Comparison of ENCODE assay signal across 8 cellular contexts in genomic region chr7:816751-817671, GRCh38. TPM values are rescaled to one million over a fixed set of nuclear protein-coding genes. Genes with fewer than 3 reads are reported as not detected.
DNase-seq lines count a peak whose midpoint lies in the region; ATAC-seq, FAIRE-seq and TF ChIP-seq lines count a peak whose summit lies in the region.

No MANE protein-coding gene starts in this region.

- no peak for TF ChIP-seq EP300 in GM12878 (IDR thresholded peaks at IDR 0.05; ENCODE audit: borderline replicate concordance in 1 of 2, control insufficient read depth in 1 of 2, low read depth in 2 of 2, low read length in 2 of 2)

- H2AFZ ChIP-seq in GM12878 (ENCODE audit: control insufficient read depth, low read depth, low read length), result no peak overlapping the region

- RAD21 ChIA-PET in GM12878 (lab: Charles Lee; ENCODE audit: unreplicated experiment), result interaction anchor here (1.0 to 2.5 kb wide), 3 partner anchors 11 to 56 kb away, joined by 3 to 14 read pairs (median 7); partner anchors contain the start of gene SUN1

- H3K9me3 ChIP-seq in GM12878 (replicated peaks; ENCODE audit: control insufficient read depth, insufficient read depth, low read length), result no peaks in the 10 kb centered on the region

- peak overlapping the region; percentile 67 for H3K27ac ChIP-seq in 22Rv1
- H3K27ac ChIP-seq in RWPE1, result peak overlapping the region; percentile 100
- H3K27ac ChIP-seq in GM12878 (ENCODE audit: control insufficient read depth, insufficient read depth), result peak overlapping the region; percentile 45

- intact Hi-C loops in GM12878 (cut with micrococcal nuclease; ENCODE audit: unreplicated experiment) (loop anchor here (5.0 kb wide), 1 partner anchor 55 kb away; no protein-coding TSS in a partner anchor), left colon (cut with DNase I, micrococcal nuclease) (no loop called here)

- no peaks in the 10 kb centered on the region for H4K20me1 ChIP-seq in GM12878 (ENCODE audit: control insufficient read depth, insufficient read depth)

- ATAC-seq in GM18517 (IDR thresholded peaks at IDR 0.05; ENCODE audit: unreplicated experiment) (peak; percentile 16), HG03135 (IDR thresholded peaks at IDR 0.05; ENCODE audit: unreplicated experiment) (peak; percentile 16), GM12878 (peak; percentile 12), left colon (peak; percentile 31)

- 1% methylated on average over 54 of the region's 88 CpGs for WGBS in GM12878 (ENCODE audit: insufficient coverage, insufficient replicate concordance, low lambda C conversion rate, missing lambda C conversion rate)

- BruUV-seq in GM12878 (replicated peaks; lab: Mats Ljungman, UMichigan), result no TSS peak

- H3K4me1 ChIP-seq in GM12878 (ENCODE audit: control insufficient read depth, insufficient read depth, low read length), result peaks cover 24% of the 10 kb centered on the region

- H3K36me3 ChIP-seq in GM12878 (ENCODE audit: control insufficient read depth in 2 of 2, insufficient read depth in 2 of 2, low read length in 1 of 2), result peaks cover 0 to 2% of the 10 kb centered on the region in 2 experiments; a peak in 1 of 4 replicates

- POLR2A ChIA-PET in RWPE1 (lab: Yijun Ruan, JAX; ENCODE audit: low non-redundant PET), result interaction anchor here (0.6 to 1.1 kb wide), 2 partner anchors 14 to 1842 kb away, joined by 3 to 4 read pairs; no protein-coding TSS in a partner anchor
- POLR2A ChIA-PET in GM12878 (lab: Charles Lee), result interaction anchor here (0.6 to 5.0 kb wide), 4 partner anchors 13 to 323 kb away, joined by 3 to 34 read pairs (median 4); partner anchors contain the start of gene SUN1

- CTCF ChIA-PET in RWPE1 (lab: Yijun Ruan, JAX) (interaction anchor here (0.5 to 1.9 kb wide), 5 partner anchors 12 to 56 kb away, joined by 3 to 5 read pairs (median 5); no protein-coding TSS in a partner anchor), GM12878 (lab: Yijun Ruan, JAX) (interaction anchor here (0.7 to 2.0 kb wide), 4 partner anchors 14 to 56 kb away, joined by 6 to 15 read pairs (median 8); no protein-coding TSS in a partner anchor)

- no peak for FAIRE-seq in GM12878 (lab: Jason Lieb, UNC)

- in situ Hi-C loops in GM12878 (cut with MboI), result no loop called here

- peaks cover 47% of the 10 kb centered on the region for H3K79me2 ChIP-seq in GM12878 (ENCODE audit: control insufficient read depth, insufficient read depth, low read length)

- DNase-seq in RWPE1 (ENCODE audit: low spot score) (peak; percentile 34), GM12878 (ENCODE audit: low read depth, low spot score) (no peak), left colon (peak in 1 of 2 donors; percentile 52), NCI-H226 (no peak)
- peak; percentile 55 to 59 for DNase-seq in stimulated activated CD8-positive, alpha-beta memory T cell treated with anti-CD3 and anti-CD28 coated beads, Interleukin-15, amount 100 ng/mL, for 48 hours (ENCODE audit: low read depth in 2 of 2)

- peak overlapping the region; percentile 76 for H3K4me3 ChIP-seq in GM12878

- SMC1A ChIA-PET in GM12878 (lab: Charles Lee; ENCODE audit: uncharacterized antibody, unreplicated experiment), result interaction anchor here (1.1 to 2.1 kb wide), 6 partner anchors 12 to 56 kb away, joined by 3 to 11 read pairs (median 4); partner anchors contain the start of gene SUN1

- no peaks in the 10 kb centered on the region for H3K27me3 ChIP-seq in GM12878 (replicated peaks in 1 of 2; ENCODE audit: control insufficient read depth in 2 of 2, insufficient read depth in 2 of 2, low read length in 1 of 2)

- H3K4me2 ChIP-seq in GM12878 (ENCODE audit: control insufficient read depth, insufficient read depth), result peak overlapping the region; percentile 68; the same call in 1 of the 2 replicates

- H3K9ac ChIP-seq in GM12878 (ENCODE audit: control insufficient read depth, insufficient read depth, low read length), result peak overlapping the region; percentile 70

- TF ChIP-seq CTCF in 22Rv1 (IDR thresholded peaks at IDR 0.05) (no peak), RWPE1 (conservative IDR thresholded peaks at IDR 0.05; ENCODE audit: low read depth) (no peak), GM12878 (IDR thresholded peaks at IDR 0.05 in 2 of 3, conservative IDR thresholded peaks at IDR 0.05 in 1 of 3; ENCODE audit: control insufficient read depth in 2 of 3, extremely low read depth in 1 of 3, insufficient read depth in 1 of 3, low read depth in 3 of 3, low read length in 3 of 3) (no peak)

- TF ChIP-seq POLR2A in GM12878 (IDR thresholded peaks at IDR 0.05; ENCODE audit: low read depth, low read length), result peak; percentile 56

- no peak for TF ChIP-seq RAD21 in GM12878 (IDR thresholded peaks at IDR 0.05; ENCODE audit: insufficient read depth, low read depth, low read length)

TF ChIP-seq in GM12878, 131 proteins besides CTCF, POLR2A, EP300 and RAD21 (continues in another document):
- TF ChIP-seq IKZF2 (IDR thresholded peaks at IDR 0.05), result peak; percentile 56 to 57; a peak in 3 of 4 replicates
- no peak for TF ChIP-seq SIN3A (IDR thresholded peaks at IDR 0.05; ENCODE audit: low read depth, low read length)
- TF ChIP-seq, protein P1, sequence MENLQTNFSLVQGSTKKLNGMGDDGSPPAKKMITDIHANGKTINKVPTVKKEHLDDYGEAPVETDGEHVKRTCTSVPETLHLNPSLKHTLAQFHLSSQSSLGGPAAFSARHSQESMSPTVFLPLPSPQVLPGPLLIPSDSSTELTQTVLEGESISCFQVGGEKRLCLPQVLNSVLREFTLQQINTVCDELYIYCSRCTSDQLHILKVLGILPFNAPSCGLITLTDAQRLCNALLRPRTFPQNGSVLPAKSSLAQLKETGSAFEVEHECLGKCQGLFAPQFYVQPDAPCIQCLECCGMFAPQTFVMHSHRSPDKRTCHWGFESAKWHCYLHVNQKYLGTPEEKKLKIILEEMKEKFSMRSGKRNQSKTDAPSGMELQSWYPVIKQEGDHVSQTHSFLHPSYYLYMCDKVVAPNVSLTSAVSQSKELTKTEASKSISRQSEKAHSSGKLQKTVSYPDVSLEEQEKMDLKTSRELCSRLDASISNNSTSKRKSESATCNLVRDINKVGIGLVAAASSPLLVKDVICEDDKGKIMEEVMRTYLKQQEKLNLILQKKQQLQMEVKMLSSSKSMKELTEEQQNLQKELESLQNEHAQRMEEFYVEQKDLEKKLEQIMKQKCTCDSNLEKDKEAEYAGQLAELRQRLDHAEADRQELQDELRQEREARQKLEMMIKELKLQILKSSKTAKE (IDR thresholded peaks at IDR 0.05; ENCODE audit: low read depth, poor library complexity, severe bottlenecking), result peak; percentile 40
- no peak for TF ChIP-seq BRCA1 (IDR thresholded peaks at IDR 0.05; ENCODE audit: low read depth, low read length)
- 0 out of 2 replicates have a peak, but pooled peaks have one; percentile 42 for TF ChIP-seq DPF2 (IDR thresholded peaks at IDR 0.05)
- TF ChIP-seq RUNX3 (IDR thresholded peaks at IDR 0.05; ENCODE audit: low read length), result peak; percentile 76
- TF ChIP-seq BCL3 (IDR thresholded peaks at IDR 0.05; ENCODE audit: borderline replicate concordance, insufficient read depth, low read depth, low read length, poor library complexity, severe bottlenecking), result peak; percentile 13
- peak; percentile 71 for TF ChIP-seq IKZF1 (conservative IDR thresholded peaks at IDR 0.05)

RNA-seq across cellular contexts. Expression of gene SUN1, which starts 15.3 kb away (rescaled TPM):
- total RNA-seq in GM12878 (2013; cell fraction: nucleolus; rRNA removed), result 717 and 806 TPM in 2 replicates
- total RNA-seq in GM12878 (2014; rRNA removed), result 65.2 and 70.7 TPM in 2 replicates
- total RNA-seq in GM12878 (2014; rRNA removed; fragmentation: Illumina TruSeq; extraction: Trizol), result 33.0 and 33.5 TPM in 2 replicates
- 69.3 and 75.8 TPM in 2 replicates for total RNA-seq in GM12878 (2021)
- polyA plus RNA-seq in GM12878 (2011; ENCODE audit: low read depth), result 38.0 TPM
- polyA plus RNA-seq in GM12878 (2011; rRNA removed), result 71.4 and 107 TPM in 2 replicates
- 116 and 211 TPM in 2 replicates for polyA plus RNA-seq in GM12878 (2011; cell fraction: cytosol; rRNA removed)
- 517 and 533 TPM in 2 replicates for polyA plus RNA-seq in GM12878 (2011; cell fraction: nucleus; rRNA removed)
- 77.9 and 87.3 TPM in 2 replicates for polyA plus RNA-seq in GM12878 (2012)
- polyA plus RNA-seq in GM12878 (2014; fragmentation: Illumina TruSeq; extraction: Trizol), result 35.2 and 43.4 TPM in 2 replicates
- polyA plus RNA-seq in GM12878 (2014; fragmentation: Nextera tagmentation; extraction: Ambion mirVana), result 10 to 100 TPM; 27.8 to 28.1 TPM
- 89.9 and 106 TPM in 2 replicates for polyA plus RNA-seq in GM12878 (2014; rRNA removed)
- polyA plus RNA-seq in GM12878 (2016; fragmentation: Nextera tagmentation; extraction: Ambion mirVana), result 10 to 100 TPM; 64.7 to 66.8 TPM
- 73.1 and 122 TPM in 2 replicates for polyA minus RNA-seq in GM12878 (2011; rRNA and poly(A)+ RNA removed)
- 18.4 and 29.0 TPM in 2 replicates for polyA minus RNA-seq in GM12878 (2011; cell fraction: cytosol; rRNA and poly(A)+ RNA removed)
- polyA minus RNA-seq in GM12878 (2011; cell fraction: nucleus; rRNA and poly(A)+ RNA removed), result 180 and 264 TPM in 2 replicates
- total RNA-seq in left colon, result 100 to 1,000 TPM; 149 to 158 TPM

RNA-seq across cellular contexts. Expression of gene GET4, which starts 59.3 kb away (rescaled TPM):
- total RNA-seq in GM12878 (2013; cell fraction: nucleolus; rRNA removed), result 17.2 and 17.8 TPM in 2 replicates
- total RNA-seq in GM12878 (2014; rRNA removed), result 42.9 and 53.6 TPM in 2 replicates
- 12.0 and 16.1 TPM in 2 replicates for total RNA-seq in GM12878 (2014; rRNA removed; fragmentation: Illumina TruSeq; extraction: Trizol)
- 40.7 and 42.1 TPM in 2 replicates for total RNA-seq in GM12878 (2021)
- polyA plus RNA-seq in GM12878 (2011; ENCODE audit: low read depth), result 18.4 TPM
- 17.6 and 25.9 TPM in 2 replicates for polyA plus RNA-seq in GM12878 (2011; rRNA removed)
- polyA plus RNA-seq in GM12878 (2011; cell fraction: cytosol; rRNA removed), result 37.7 and 58.5 TPM in 2 replicates
- polyA plus RNA-seq in GM12878 (2011; cell fraction: nucleus; rRNA removed), result 78.1 and 98.0 TPM in 2 replicates
- polyA plus RNA-seq in GM12878 (2012), result 31.9 and 33.0 TPM in 2 replicates
- 4.4 and 14.0 TPM in 2 replicates for polyA plus RNA-seq in GM12878 (2014; fragmentation: Illumina TruSeq; extraction: Trizol)
- 1 to 10 TPM in 1 of 2 experiments, under 1 TPM in 1; 0.66 to 2.3 TPM for polyA plus RNA-seq in GM12878 (2014; fragmentation: Nextera tagmentation; extraction: Ambion mirVana)
- polyA plus RNA-seq in GM12878 (2014; rRNA removed), result 69.0 and 76.0 TPM in 2 replicates
- 10 to 100 TPM; 68.9 to 73.8 TPM for polyA plus RNA-seq in GM12878 (2016; fragmentation: Nextera tagmentation; extraction: Ambion mirVana)
- polyA minus RNA-seq in GM12878 (2011; rRNA and poly(A)+ RNA removed), result 4.9 and 14.2 TPM in 2 replicates
- polyA minus RNA-seq in GM12878 (2011; cell fraction: cytosol; rRNA and poly(A)+ RNA removed), result 4.7 and 9.1 TPM in 2 replicates
- polyA minus RNA-seq in GM12878 (2011; cell fraction: nucleus; rRNA and poly(A)+ RNA removed), result 9.3 and 12.3 TPM in 2 replicates
- total RNA-seq in left colon, result 10 to 100 TPM; 45.1 to 46.0 TPM

Comparison
In these comparisons a context has a peak if more than half of its experiments do, and no peak if none do; other contexts are left out.
1. H3K27ac ChIP-seq: peak in every context shown above with its lines; median percentile 100 in RWPE1; 67 in 22Rv1; 45 in GM12878.
2. DNase-seq: peak in RWPE1 (single experiment) and stimulated activated CD8-positive, alpha-beta memory T cell treated with anti-CD3 and anti-CD28 coated beads, Interleukin-15, amount 100 ng/mL, for 48 hours (2 of 2); none in GM12878 (single experiment) and NCI-H226 (single experiment).
3. Peak in every context shown above with its lines, with median percentiles within 50 percentile points of each other: ATAC-seq.